8 cellular contexts compared by ENCODE assay signal in genomic region chr17:57874434-57875108, GRCh38. TPM values are rescaled to one million over a fixed set of nuclear protein-coding genes. Genes with fewer than 3 reads are reported as not detected.
DNase-seq lines count a peak whose midpoint lies in the region; ATAC-seq lines count a peak whose summit lies in the region.

No MANE protein-coding gene starts in this region.

- peak overlapping the region; percentile 86 for H3K4me2 ChIP-seq in skeletal muscle satellite cell (ENCODE audit: low read length)

- ATAC-seq in GM21825 (IDR thresholded peaks at IDR 0.05; ENCODE audit: unreplicated experiment) = no peak
- ATAC-seq in GM19351 (IDR thresholded peaks at IDR 0.05; ENCODE audit: unreplicated experiment) = no peak
- no peak for ATAC-seq in HG03108 (IDR thresholded peaks at IDR 0.05; ENCODE audit: unreplicated experiment)

- no peaks in the 10 kb centered on the region for H3K9me3 ChIP-seq in skeletal muscle satellite cell (replicated peaks; ENCODE audit: low read length)

- peak overlapping the region; percentile 61 for H3K4me3 ChIP-seq in skeletal muscle satellite cell (ENCODE audit: low read length)

- peak overlapping the region; percentile 96 for H3K27ac ChIP-seq in caudate nucleus (ENCODE audit: low read depth, low read length)

- peak overlapping the region; percentile 88 for H3K9ac ChIP-seq in skeletal muscle satellite cell (ENCODE audit: low read depth, low read length)

- DNase-seq in GF-D8 (lab: John Stamatoyannopoulos, UW) (peak; percentile 58), RPMI8226 (peak; percentile 94), caudate nucleus (lab: John Stamatoyannopoulos, UW) (peak in 57 of 61 donors; percentile 39 to 85 (median 69)), islet precursor cell (peak; percentile 99)

- no peaks in the 10 kb centered on the region for H3K27me3 ChIP-seq in skeletal muscle satellite cell (ENCODE audit: control insufficient read depth, insufficient read depth, low read length)

- peaks cover 53% of the 10 kb centered on the region for H3K36me3 ChIP-seq in skeletal muscle satellite cell (ENCODE audit: insufficient read depth, low read length)

- H3K4me1 ChIP-seq in skeletal muscle satellite cell (ENCODE audit: control insufficient read depth, insufficient read depth, low read length) = peaks cover 67% of the 10 kb centered on the region

RNA-seq across cellular contexts. Expression of gene MRPS23, which starts 24.7 kb away (rescaled TPM):
- 17.7 and 19.0 TPM in 2 replicates for total RNA-seq in skeletal muscle satellite cell (2012; rRNA removed)
